ENCODE assay signal across 22 cellular contexts in the genomic region with DNA sequence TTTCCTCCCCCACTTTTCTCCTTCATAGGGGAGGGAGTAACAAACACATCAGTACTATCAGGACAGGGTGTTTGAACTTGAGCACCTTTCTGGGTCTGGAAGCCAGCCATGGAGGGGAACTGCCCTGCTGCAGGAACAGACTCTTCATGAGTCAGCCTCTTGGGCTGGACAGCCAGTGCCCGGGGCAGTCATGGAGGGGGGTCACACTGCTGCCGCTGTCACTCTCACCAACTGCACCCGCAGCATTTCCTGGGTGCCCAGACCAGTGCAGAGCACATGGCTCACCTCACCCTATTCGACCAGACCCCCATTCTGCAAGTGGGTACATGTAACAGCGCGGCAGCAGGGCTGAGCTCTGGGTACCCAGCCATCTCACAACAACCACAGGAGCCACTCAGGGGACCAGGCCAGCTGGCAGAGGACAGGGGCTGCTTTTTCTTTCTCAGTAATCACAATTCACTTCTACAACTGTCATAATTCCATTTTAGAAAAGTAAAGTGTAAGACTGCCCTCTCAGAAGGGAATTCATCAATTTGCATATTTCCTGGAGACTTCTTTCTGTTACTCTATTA.
A peak's percentile ranks its signal among the peaks of the same experiment; 100 is the strongest.
DNase-seq lines count a peak whose midpoint lies in the region; ATAC-seq and TF ChIP-seq lines count a peak whose summit lies in the region.
"Had no signal": no experiment of that assay in that cellular context is flagged by ENCODE, and none has a peak within 500 bp of the region (broad histone marks: within the 10 kb centered on the region; RNA-seq: fewer than 3 reads in every experiment).

No MANE protein-coding gene starts in this region.

- no peak overlapping the region for H2BK15ac ChIP-seq in neuronal stem cell (ENCODE audit: low read length)

- H3K9me3 ChIP-seq in SJCRH30 (replicated peaks) (no peaks in the 10 kb centered on the region), neuronal stem cell (replicated peaks in 1 of 2; ENCODE audit: control insufficient read depth in 2 of 2, insufficient read depth in 1 of 2, low read depth in 1 of 2, low read length in 2 of 2) (peaks cover 2 to 10% of the 10 kb centered on the region in 2 donors)
- H3K9me3 ChIP-seq: A549 had no signal

- no peak overlapping the region for H2AK5ac ChIP-seq in neuronal stem cell (ENCODE audit: low read depth, low read length)

- no CpG with 5 or more reads among the region's 6 CpGs for WGBS in neuronal stem cell (ENCODE audit: extremely low coverage in 2 of 2, insufficient read length in 2 of 2, insufficient replicate concordance in 1 of 2), 2 donors

- no peaks in the 10 kb centered on the region for H3K27me3 ChIP-seq in SJCRH30
- H3K27me3 ChIP-seq in neuronal stem cell (ENCODE audit: control insufficient read depth in 3 of 3, insufficient read depth in 3 of 3, low read depth in 1 of 3, low read length in 3 of 3): no peaks in the 10 kb centered on the region

- no peak overlapping the region for H3K27ac Mint-ChIP-seq in Calu3 (ENCODE audit: unreplicated experiment)
- H3K27ac Mint-ChIP-seq in endothelial cell (ENCODE audit: unreplicated experiment): no peak overlapping the region
- H3K27ac Mint-ChIP-seq: CD4-positive, CD25-positive, alpha-beta regulatory T cell; H9; HFFc6 had no signal

- intact Hi-C loops in Calu3 (cut with micrococcal nuclease; ENCODE audit: unreplicated experiment): no loop called here

- no peaks in the 10 kb centered on the region for H3K36me3 ChIP-seq in SJCRH30
- no peaks in the 10 kb centered on the region for H3K36me3 ChIP-seq in neuronal stem cell (replicated peaks in 1 of 2; ENCODE audit: control insufficient read depth in 2 of 2, insufficient read depth in 2 of 2, low read length in 2 of 2)

- H2BK12ac ChIP-seq in neuronal stem cell (ENCODE audit: low read length): no peak overlapping the region

- no peak overlapping the region for H2AFZ ChIP-seq in neuronal stem cell (ENCODE audit: low read length)

- CTCF ChIA-PET in Calu3 (lab: Charles Lee): no interaction called here

- no peak overlapping the region for H3K4me3 Mint-ChIP-seq in Calu3 (ENCODE audit: low read depth, unreplicated experiment)
- no peak overlapping the region for H3K4me3 Mint-ChIP-seq in endothelial cell (ENCODE audit: unreplicated experiment)
- H3K4me3 Mint-ChIP-seq: CD4-positive, CD25-positive, alpha-beta regulatory T cell; H9; HFFc6 had no signal

- no peak for ATAC-seq in HG02981 (IDR thresholded peaks at IDR 0.05; ENCODE audit: unreplicated experiment)
- ATAC-seq: A549, GM12878, SK-N-SH treated with all-trans-retinoic acid at 6 μM for 48 hours had no signal

- no peak overlapping the region for H4K91ac ChIP-seq in neuronal stem cell (ENCODE audit: low read depth, low read length, poor library complexity)

- BruUV-seq in Calu3 (replicated peaks; lab: Mats Ljungman, UMichigan): no TSS peak

- H3K14ac ChIP-seq in neuronal stem cell (ENCODE audit: low read length): no peak overlapping the region

- TF ChIP-seq CTCF in Calu3 (IDR thresholded peaks at IDR 0.05; ENCODE audit: unreplicated experiment) (no peak), endothelial cell (IDR thresholded peaks at IDR 0.05; ENCODE audit: unreplicated experiment) (no peak)

- H3K27ac ChIP-seq in SJCRH30 (no peak overlapping the region), neuronal stem cell (replicated peaks; ENCODE audit: low read length) (no peak overlapping the region)
- H3K27ac ChIP-seq: A549 had no signal

- no peak overlapping the region for H3K4ac ChIP-seq in neuronal stem cell (ENCODE audit: low read length)

- no peak overlapping the region for H3K9ac ChIP-seq in neuronal stem cell (ENCODE audit: low read depth, low read length, poor library complexity)

- H3K9me3 Mint-ChIP-seq in Calu3 (ENCODE audit: low read depth, unreplicated experiment): no peaks in the 10 kb centered on the region
- no peaks in the 10 kb centered on the region for H3K9me3 Mint-ChIP-seq in endothelial cell (ENCODE audit: unreplicated experiment)

- H2BK120ac ChIP-seq in neuronal stem cell (ENCODE audit: low read depth, low read length): no peak overlapping the region

- H3K27me3 Mint-ChIP-seq in Calu3 (ENCODE audit: unreplicated experiment): no peaks in the 10 kb centered on the region
- H3K27me3 Mint-ChIP-seq in endothelial cell (ENCODE audit: unreplicated experiment): no peaks in the 10 kb centered on the region
- H3K27me3 Mint-ChIP-seq: CD4-positive, CD25-positive, alpha-beta regulatory T cell had no signal

- H3K4me1 Mint-ChIP-seq in Calu3 (ENCODE audit: low read depth, unreplicated experiment) (peaks cover 5% of the 10 kb centered on the region), endothelial cell (ENCODE audit: unreplicated experiment) (no peaks in the 10 kb centered on the region)
- H3K4me1 Mint-ChIP-seq: CD4-positive, CD25-positive, alpha-beta regulatory T cell had no signal

- H3K4me2 ChIP-seq in neuronal stem cell (ENCODE audit: insufficient read depth, low read length, poor library complexity, severe bottlenecking): no peak overlapping the region
- H3K4me2 ChIP-seq: A549 had no signal

- DNase-seq in Calu3 (peak; percentile 52), H4 (ENCODE audit: low spot score) (peak; percentile 15), SJCRH30 (peak; percentile 6), neuronal stem cell (ENCODE audit: low spot score) (no peak), endothelial cell (ENCODE audit: low spot score) (no peak), NCI-H187 (lab: John Stamatoyannopoulos, UW) (no peak), NOMO-1 treated with dmso at 0.1 percent for 144 hours (lab: John Stamatoyannopoulos, UW; ENCODE audit: unreplicated experiment) (no peak)
- DNase-seq: CD4-positive, CD25-positive, alpha-beta regulatory T cell; DMS79; H9; HFFc6; NCI-H1092 treated with DMSO at 0.1 percent for 48 hours; NCI-H1436 treated with DMSO at 0.1 percent for 48 hours; NCI-H2029 treated with DMSO at 0.1 percent for 48 hours; NCI-H226; NCI-H524 treated with DMSO at 0.1 percent for 48 hours; OCI-M1; SIG-M5 had no signal

- no peak overlapping the region for H2BK5ac ChIP-seq in neuronal stem cell (ENCODE audit: low read length)

- no peaks in the 10 kb centered on the region for H3K36me3 Mint-ChIP-seq in Calu3 (ENCODE audit: insufficient read depth, unreplicated experiment)
- no peaks in the 10 kb centered on the region for H3K36me3 Mint-ChIP-seq in endothelial cell (ENCODE audit: low read depth, unreplicated experiment)
- H3K36me3 Mint-ChIP-seq: CD4-positive, CD25-positive, alpha-beta regulatory T cell had no signal

- H3K4me3 ChIP-seq in SJCRH30: no peak overlapping the region
- H3K4me3 ChIP-seq in neuronal stem cell (ENCODE audit: low read length in 2 of 2): no peak overlapping the region
- H3K4me3 ChIP-seq: A549, GM12878 had no signal

- H3K18ac ChIP-seq in neuronal stem cell (ENCODE audit: low read length): no peak overlapping the region

- no peaks in the 10 kb centered on the region for H3K79me1 ChIP-seq in neuronal stem cell (ENCODE audit: low read depth, low read length)

- H3K23ac ChIP-seq in neuronal stem cell (ENCODE audit: low read depth, low read length, poor library complexity): peak overlapping the region; percentile 43

- H3K4me1 ChIP-seq in SJCRH30 (peaks cover 2% of the 10 kb centered on the region; the same call in 1 of the 2 replicates), neuronal stem cell (ENCODE audit: control insufficient read depth in 2 of 2, insufficient read depth in 1 of 2, low read depth in 1 of 2, low read length in 2 of 2) (peaks cover 0 to 1% of the 10 kb centered on the region in 2 donors)
- H3K4me1 ChIP-seq: A549 had no signal

- H4K8ac ChIP-seq in neuronal stem cell (ENCODE audit: low read depth, low read length): no peak overlapping the region

Comparison
In these comparisons a context has a peak if more than half of its experiments do, and no peak if none do; other contexts are left out.
1. DNase-seq: peak in Calu3 (single experiment), H4 (single experiment) and SJCRH30 (2 of 2); none in neuronal stem cell (single experiment), endothelial cell (single experiment), NCI-H187 (0 of 2) and NOMO-1 treated with dmso at 0.1 percent for 144 hours (single experiment).